19 cellular contexts compared by ENCODE assay signal in the genomic region with DNA sequence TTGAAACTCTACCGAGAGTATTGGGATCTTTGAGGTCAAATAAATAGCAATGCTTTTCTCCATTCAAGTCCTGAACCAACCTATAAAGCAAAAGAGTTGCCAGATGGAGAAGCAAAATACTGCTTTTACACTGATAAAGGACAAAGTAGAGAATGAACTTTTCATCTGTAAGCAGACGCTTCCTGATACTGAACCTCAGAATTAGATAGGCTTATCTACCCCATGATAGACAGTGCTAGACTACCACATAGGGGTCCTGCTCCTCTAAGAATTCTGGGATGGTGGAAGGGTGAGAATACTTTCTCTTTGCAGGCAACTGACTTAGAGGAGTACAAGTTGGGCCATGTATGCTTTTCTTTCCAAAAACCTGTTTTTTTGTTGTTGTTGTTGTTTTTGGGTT.
"Had no signal": no experiment of that assay in that cellular context is flagged by ENCODE, and none has a peak within 500 bp of the region (broad histone marks: within the 10 kb centered on the region; RNA-seq: fewer than 3 reads in every experiment).

No MANE protein-coding gene starts in this region.

- ATAC-seq: Panc1, PC-3 had no signal

- DNase-seq: Karpas-422, KG1, MG63, NCI-H1092, NCI-H1105 treated with DMSO at 0.1 percent for 48 hours, NCI-H1417 treated with DMSO at 0.1 percent for 48 hours, NCI-H146, NCI-H1694 treated with DMSO at 0.1 percent for 48 hours, NCI-H1930, NCI-H2081, NCI-H2107, NCI-H2227 treated with DMSO at 0.1 percent for 48 hours, NCI-H524 treated with DMSO at 0.1 percent for 48 hours, NCI-H69, NCI-H774, PC-3, SHP77, SK-N-SH had no signal
